Comparison of ENCODE assay signal across 18 cellular contexts in genomic region chr2:173157894-173158293, GRCh38.
"Had no signal": no experiment of that assay in that cellular context is flagged by ENCODE, and none has a peak within 500 bp of the region (broad histone marks: within the 10 kb centered on the region; RNA-seq: fewer than 3 reads in every experiment).

No MANE protein-coding gene starts in this region.

- H3K27me3 Mint-ChIP-seq: T-cell had no signal

- H3K9me3 ChIP-seq: thyroid gland, upper lobe of right lung had no signal

- H3K27me3 ChIP-seq: hepatocyte, thyroid gland, upper lobe of right lung had no signal

- H3K27ac Mint-ChIP-seq: activated naive CD4-positive, alpha-beta T cell treated with anti-CD3 and anti-CD28 coated beads, Interleukin-2, amount 50 U/mL, for 72 hours; endodermal cell; T-cell; T-helper 2 cell treated with Interferon-gamma antibody and Interleukin-4, amounts not matched to agents 5 μg/mL and 100 μg/mL, for 36 hours had no signal

- ATAC-seq: activated naive CD4-positive, alpha-beta T cell treated with anti-CD3 and anti-CD28 coated beads, Interleukin-2, amount 50 U/mL, for 72 hours; left cardiac atrium; T-cell; upper lobe of right lung had no signal

- H3K4me3 Mint-ChIP-seq: endodermal cell; T-cell; T-helper 2 cell treated with Interferon-gamma antibody and Interleukin-4, amounts not matched to agents 5 μg/mL and 100 μg/mL, for 36 hours had no signal

- H3K27ac ChIP-seq: coronary artery, hepatocyte, thyroid gland, upper lobe of right lung had no signal

- H3K4me1 Mint-ChIP-seq: T-cell had no signal

- H3K36me3 ChIP-seq: thyroid gland, upper lobe of right lung had no signal

- H3K36me3 Mint-ChIP-seq: T-cell had no signal

- H3K4me3 ChIP-seq: coronary artery, hepatocyte, thyroid gland, upper lobe of right lung had no signal

- DNase-seq: activated T-cell treated with anti-CD3 and anti-CD28 coated beads, Interleukin-2, amount 50 U/mL, for 1 hour; cerebellar nuclear complex; endodermal cell; foreskin melanocyte; glutamatergic neuron; left cardiac atrium; mesenchymal stem cell; nucleus accumbens; posterior cingulate gyrus; stimulated activated CD4-positive, alpha-beta T cell treated with anti-CD3 and anti-CD28 coated beads, Interleukin-4, amount 100 ng/mL, for 24 hours; stimulated activated naive CD4-positive, alpha-beta T cell treated with Interleukin-2 at 50 U/mL for 16 hours; T-cell; thyroid gland; upper lobe of right lung had no signal
